ENCODE assay signal across 31 cellular contexts in genomic region chr16:24863582-24864437, GRCh38. TPM values are rescaled to one million over a fixed set of nuclear protein-coding genes. Genes with fewer than 3 reads are reported as not detected.
"Had no signal": no experiment of that assay in that cellular context is flagged by ENCODE, and none has a peak within 500 bp of the region (broad histone marks: within the 10 kb centered on the region; RNA-seq: fewer than 3 reads in every experiment).

No MANE protein-coding gene starts in this region.

- H3K9me3 ChIP-seq: neutrophil, thyroid gland, vagina had no signal

- H3K4me1 Mint-ChIP-seq: natural killer cell; neural crest cell; stimulated activated effector memory CD8-positive, alpha-beta T cell treated with anti-CD3 and anti-CD28 coated beads, Interleukin-12 subunit alpha, Interleukin-12 subunit beta, amount 100 ng/mL, for 72 hours had no signal

- H3K27ac ChIP-seq: coronary artery, esophagus squamous epithelium, heart right ventricle, lower lobe of right lung, neutrophil, parathyroid adenoma, stomach, thyroid gland, vagina had no signal

- H3K36me3 ChIP-seq: esophagus squamous epithelium, heart right ventricle, lower lobe of right lung, neutrophil, stomach, thyroid gland, vagina had no signal

- H3K4me3 ChIP-seq: coronary artery, esophagus squamous epithelium, heart right ventricle, lower lobe of right lung, smooth muscle cell, stomach, thyroid gland, vagina had no signal

- H3K27me3 ChIP-seq: esophagus squamous epithelium, heart right ventricle, neutrophil, stomach, thyroid gland, vagina had no signal

- H3K4me1 ChIP-seq: esophagus squamous epithelium, heart right ventricle, lower lobe of right lung, parathyroid adenoma, stomach, thyroid gland, vagina had no signal

- H3K4me2 ChIP-seq: smooth muscle cell had no signal

- H3K27me3 Mint-ChIP-seq: progenitor cell of endocrine pancreas had no signal

- DNase-seq: dermis blood vessel endothelial cell; effector memory CD4-positive, alpha-beta T cell; erythroblast; esophagus squamous epithelium; foreskin melanocyte; glutamatergic neuron; heart right ventricle; hippocampal formation; islet precursor cell; kidney glomerular epithelial cell; left colon; left ventricle myocardium superior; lower lobe of right lung; natural killer cell; stimulated activated CD4-positive, alpha-beta T cell treated with anti-CD3 and anti-CD28 coated beads, Interleukin-12 subunit alpha, Interleukin-12 subunit beta, amount 100 ng/mL, for 4 hours; stimulated activated CD4-positive, alpha-beta T cell treated with anti-CD3 and anti-CD28 coated beads, Interleukin-2, amount 100 ng/mL, for 24 hours; stimulated activated CD4-positive, alpha-beta T cell treated with anti-CD3 and anti-CD28 coated beads, Interleukin-4, amount 100 ng/mL, for 24 hours; stimulated activated naive CD4-positive, alpha-beta T cell treated with Interleukin-2 at 50 U/mL for 16 hours; stomach; thyroid gland; trophoblast cell had no signal

- H3K36me3 Mint-ChIP-seq: stimulated activated effector memory CD8-positive, alpha-beta T cell treated with anti-CD3 and anti-CD28 coated beads, Interleukin-12 subunit alpha, Interleukin-12 subunit beta, amount 100 ng/mL, for 72 hours had no signal

- ATAC-seq: heart right ventricle; left colon; left ventricle myocardium superior; lower lobe of right lung; natural killer cell; stimulated activated effector memory CD8-positive, alpha-beta T cell treated with anti-CD3 and anti-CD28 coated beads, Interleukin-12 subunit alpha, Interleukin-12 subunit beta, amount 100 ng/mL, for 72 hours had no signal

- H3K27ac Mint-ChIP-seq: natural killer cell; progenitor cell of endocrine pancreas; stimulated activated effector memory CD8-positive, alpha-beta T cell treated with anti-CD3 and anti-CD28 coated beads, Interleukin-12 subunit alpha, Interleukin-12 subunit beta, amount 100 ng/mL, for 72 hours had no signal

- H3K79me2 ChIP-seq: parathyroid adenoma had no signal

- H2AFZ ChIP-seq: parathyroid adenoma had no signal

- H3K9ac ChIP-seq: parathyroid adenoma had no signal

- H3K4me3 Mint-ChIP-seq: natural killer cell; neural crest cell; stimulated activated effector memory CD8-positive, alpha-beta T cell treated with anti-CD3 and anti-CD28 coated beads, Interleukin-12 subunit alpha, Interleukin-12 subunit beta, amount 100 ng/mL, for 72 hours had no signal

RNA-seq across cellular contexts. Expression of gene SLC5A11, which starts 18.0 kb away (rescaled TPM):
- total RNA-seq: endothelial cell of umbilical vein, left ventricle myocardium superior, neural crest cell, smooth muscle cell, stomach, temporal lobe, vagina had no signal
- polyA plus RNA-seq: smooth muscle cell, stomach had no signal
